ENCODE assay signal across 8 cellular contexts in genomic region chr22:40345271-40345670, GRCh38. TPM values are rescaled to one million over a fixed set of nuclear protein-coding genes. Genes with fewer than 3 reads are reported as not detected.
DNase-seq lines count a peak whose midpoint lies in the region; ATAC-seq and TF ChIP-seq lines count a peak whose summit lies in the region.

No MANE protein-coding gene starts in this region.

- 52 to 64% methylated on average over 3 to 6 of the region's 6 CpGs for WGBS in transverse colon (ENCODE audit: low coverage in 1 of 2), 2 donors

- H3K36me3 Mint-ChIP-seq in activated T-cell treated with anti-CD3 and anti-CD28 coated beads, Interleukin-2, amount 50 U/mL, for 4 hours (ENCODE audit: insufficient read depth): peaks cover 11% of the 10 kb centered on the region

- no peak for ATAC-seq in activated T-cell treated with anti-CD3 and anti-CD28 coated beads, Interleukin-2, amount 50 U/mL, for 4 hours
- ATAC-seq in GM19023 (IDR thresholded peaks at IDR 0.05; ENCODE audit: unreplicated experiment): no peak

- TF ChIP-seq CTCF in AG10803 (conservative IDR thresholded peaks at IDR 0.05; ENCODE audit: low read length) (no peak), transverse colon (IDR thresholded peaks at IDR 0.05) (no peak)

- H3K4me3 ChIP-seq in AG10803 (ENCODE audit: low read length): peak overlapping the region; percentile 96
- peak overlapping the region; percentile 93 for H3K4me3 ChIP-seq in HUES6 (ENCODE audit: low read depth, low read length)
- H3K4me3 ChIP-seq in transverse colon: peak overlapping the region in 3 of 4 donors; percentile 56 to 75 (median 59)

- H3K9me3 ChIP-seq in HUES6 (ENCODE audit: control insufficient read depth, insufficient read depth, low read depth, low read length): no peaks in the 10 kb centered on the region
- no peaks in the 10 kb centered on the region for H3K9me3 ChIP-seq in transverse colon

- H3K27ac ChIP-seq in HUES6 (ENCODE audit: low read depth, low read length): no peak overlapping the region
- peak overlapping the region; percentile 84 to 95 (median 92) for H3K27ac ChIP-seq in transverse colon

- peaks cover 48% of the 10 kb centered on the region for H3K4me1 Mint-ChIP-seq in activated T-cell treated with anti-CD3 and anti-CD28 coated beads, Interleukin-2, amount 50 U/mL, for 4 hours (ENCODE audit: low read depth)

- H3K36me3 ChIP-seq in HUES6 (ENCODE audit: control insufficient read depth, insufficient read depth, low read length) (peaks cover 18% of the 10 kb centered on the region), transverse colon (peaks cover 0 to 9% (median 2%) of the 10 kb centered on the region in 4 donors)

- no peaks in the 10 kb centered on the region for H3K9me3 Mint-ChIP-seq in activated T-cell treated with anti-CD3 and anti-CD28 coated beads, Interleukin-2, amount 50 U/mL, for 4 hours

- H3K27me3 Mint-ChIP-seq in activated T-cell treated with anti-CD3 and anti-CD28 coated beads, Interleukin-2, amount 50 U/mL, for 4 hours (ENCODE audit: low read depth): no peaks in the 10 kb centered on the region

- peak overlapping the region; percentile 98 for H3K4me3 Mint-ChIP-seq in activated T-cell treated with anti-CD3 and anti-CD28 coated beads, Interleukin-2, amount 50 U/mL, for 4 hours

- DNase-seq in AG10803 (ENCODE audit: low read depth): peak; percentile 11
- DNase-seq in activated T-cell treated with anti-CD3 and anti-CD28 coated beads, Interleukin-2, amount 50 U/mL, for 4 hours: peak; percentile 38
- DNase-seq in iris pigment epithelial cell (ENCODE audit: low read depth): peak; percentile 45
- DNase-seq in transverse colon: peak; percentile 50
- no peak for DNase-seq in hepatic stellate cell (ENCODE audit: low spot score)
- DNase-seq in cerebellar cortex (ENCODE audit: low spot score): no peak

- H3K27me3 ChIP-seq in HUES6 (ENCODE audit: control insufficient read depth, insufficient read depth, low read length): no peaks in the 10 kb centered on the region
- no peaks in the 10 kb centered on the region for H3K27me3 ChIP-seq in transverse colon

- intact Hi-C loops in transverse colon (cut with DNase I; ENCODE audit: low total_unique reads): loop anchor here (5.0 kb wide), 1 partner anchor 808 kb away; no protein-coding TSS in a partner anchor

- TF ChIP-seq POLR2A in transverse colon (IDR thresholded peaks at IDR 0.05): no peak

- in situ Hi-C loops in transverse colon (cut with MboI; ENCODE audit: low pct_ligation_motif_present in 1 of 4, low pct_unique_long_range_greater_than_20kb in 1 of 4, low sequenced_read_pairs in 3 of 4): loop anchor here in 3 of 4 donors (10.0 kb wide), 2 partner anchors 300 to 810 kb away; partner anchors contain the start of gene RPS19BP1 (in 1 of the 3)

- no peak overlapping the region for H3K9ac ChIP-seq in HUES6 (ENCODE audit: low read length)

- peaks cover 8% of the 10 kb centered on the region for H3K4me1 ChIP-seq in HUES6 (ENCODE audit: control insufficient read depth, insufficient read depth, low read length)
- H3K4me1 ChIP-seq in transverse colon: peaks cover 2 to 40% (median 30%) of the 10 kb centered on the region in 4 donors

- no peak for TF ChIP-seq EP300 in transverse colon (IDR thresholded peaks at IDR 0.05; ENCODE audit: low read depth)

RNA-seq across cellular contexts. Expression of gene ADSL, which starts 1.0 kb away (rescaled TPM):
- total RNA-seq in activated T-cell treated with anti-CD3 and anti-CD28 coated beads, Interleukin-2, amount 50 U/mL, for 4 hours: 100 to 1,000 TPM; 183 to 218 (median 204) TPM
- total RNA-seq in transverse colon: 10 to 100 TPM; 13.5 to 70.7 (median 41.8) TPM

RNA-seq across cellular contexts. Expression of gene SGSM3, which starts 25.1 kb away (rescaled TPM):
- 10 to 100 TPM; 27.4 to 32.4 (median 32.2) TPM for total RNA-seq in activated T-cell treated with anti-CD3 and anti-CD28 coated beads, Interleukin-2, amount 50 U/mL, for 4 hours
- total RNA-seq in transverse colon: 100 to 1,000 TPM in 2 of 4 donors, 10 to 100 TPM in 2; 84.5 to 274 (median 172) TPM

Comparison
In these comparisons a context has a peak if more than half of its experiments do, and no peak if none do; other contexts are left out.
1. DNase-seq: peak in AG10803 (single experiment), activated T-cell treated with anti-CD3 and anti-CD28 coated beads, Interleukin-2, amount 50 U/mL, for 4 hours (single experiment), iris pigment epithelial cell (single experiment) and transverse colon (single experiment); none in hepatic stellate cell (single experiment) and cerebellar cortex (single experiment).
2. Peak in every context shown above with its lines, with median percentiles within 50 percentile points of each other: H3K4me3 ChIP-seq.